Comparison of ENCODE assay signal across 8 cellular contexts in genomic region chr20:39829255-39829654, GRCh38.
DNase-seq lines count a peak whose midpoint lies in the region; ATAC-seq and TF ChIP-seq lines count a peak whose summit lies in the region.

No MANE protein-coding gene starts in this region.

- H3K27ac Mint-ChIP-seq in type B pancreatic cell = no peak overlapping the region
- no peak overlapping the region for H3K27ac Mint-ChIP-seq in activated CD4-positive, alpha-beta T cell treated with anti-CD3 and anti-CD28 coated beads for 36 hours

- H3K4me3 Mint-ChIP-seq in type B pancreatic cell = peak overlapping the region; percentile 29
- H3K4me3 Mint-ChIP-seq in activated CD4-positive, alpha-beta T cell treated with anti-CD3 and anti-CD28 coated beads for 36 hours = no peak overlapping the region

- DNase-seq in Right ventricle myocardium inferior (ENCODE audit: missing footprints) (no peak), cardiac septum (ENCODE audit: low spot score) (no peak), fibroblast of mammary gland (ENCODE audit: low read depth) (peak; percentile 47), type B pancreatic cell (ENCODE audit: extremely low spot score, unreplicated experiment) (no peak), GDM1 (lab: John Stamatoyannopoulos, UW) (no peak), 8988T (no peak)
- DNase-seq in activated CD4-positive, alpha-beta T cell treated with anti-CD3 and anti-CD28 coated beads for 36 hours = no peak

- H3K27me3 Mint-ChIP-seq in type B pancreatic cell = no peaks in the 10 kb centered on the region
- peaks cover 13% of the 10 kb centered on the region for H3K27me3 Mint-ChIP-seq in activated CD4-positive, alpha-beta T cell treated with anti-CD3 and anti-CD28 coated beads for 36 hours

- CTCF ChIA-PET in activated CD4-positive, alpha-beta T cell treated with anti-CD3 and anti-CD28 coated beads for 36 hours (lab: Charles Lee) = interaction anchor here (0.6 kb wide), 1 partner anchor 269 kb away, joined by 3 read pairs; no protein-coding TSS in a partner anchor

- POLR2A ChIA-PET in activated CD4-positive, alpha-beta T cell treated with anti-CD3 and anti-CD28 coated beads for 36 hours (lab: Charles Lee) = no interaction called here

- no peaks in the 10 kb centered on the region for H3K36me3 Mint-ChIP-seq in type B pancreatic cell
- H3K36me3 Mint-ChIP-seq in activated CD4-positive, alpha-beta T cell treated with anti-CD3 and anti-CD28 coated beads for 36 hours (ENCODE audit: low read depth) = no peaks in the 10 kb centered on the region

- TF ChIP-seq CTCF in fibroblast of mammary gland (conservative IDR thresholded peaks at IDR 0.05; ENCODE audit: control insufficient read depth, insufficient read depth, low read depth, low read length) (peak; percentile 71), type B pancreatic cell (conservative IDR thresholded peaks at IDR 0.05) (peak; percentile 70)

- no peak overlapping the region for H3K4me3 ChIP-seq in fibroblast of mammary gland (ENCODE audit: control insufficient read depth, low read depth, low read length)

- peaks cover 12% of the 10 kb centered on the region for H3K9me3 Mint-ChIP-seq in type B pancreatic cell
- H3K9me3 Mint-ChIP-seq in activated CD4-positive, alpha-beta T cell treated with anti-CD3 and anti-CD28 coated beads for 36 hours (ENCODE audit: low read depth) = peaks cover 5% of the 10 kb centered on the region

- intact Hi-C loops in Right ventricle myocardium inferior (cut with DNase I) (no loop called here), cardiac septum (cut with DNase I) (no loop called here)
- intact Hi-C loops in activated CD4-positive, alpha-beta T cell treated with anti-CD3 and anti-CD28 coated beads for 36 hours (cut with DNase I, micrococcal nuclease) = no loop called here

- H3K4me1 Mint-ChIP-seq in type B pancreatic cell (ENCODE audit: unreplicated experiment) = peaks cover 31% of the 10 kb centered on the region
- no peaks in the 10 kb centered on the region for H3K4me1 Mint-ChIP-seq in activated CD4-positive, alpha-beta T cell treated with anti-CD3 and anti-CD28 coated beads for 36 hours

- peak; percentile 42 for ATAC-seq in Right ventricle myocardium inferior
- peak; percentile 15 for ATAC-seq in HG03196 (IDR thresholded peaks at IDR 0.05; ENCODE audit: unreplicated experiment)
- ATAC-seq in activated CD4-positive, alpha-beta T cell treated with anti-CD3 and anti-CD28 coated beads for 36 hours = no peak
